23 cellular contexts compared by ENCODE assay signal in the genomic region with DNA sequence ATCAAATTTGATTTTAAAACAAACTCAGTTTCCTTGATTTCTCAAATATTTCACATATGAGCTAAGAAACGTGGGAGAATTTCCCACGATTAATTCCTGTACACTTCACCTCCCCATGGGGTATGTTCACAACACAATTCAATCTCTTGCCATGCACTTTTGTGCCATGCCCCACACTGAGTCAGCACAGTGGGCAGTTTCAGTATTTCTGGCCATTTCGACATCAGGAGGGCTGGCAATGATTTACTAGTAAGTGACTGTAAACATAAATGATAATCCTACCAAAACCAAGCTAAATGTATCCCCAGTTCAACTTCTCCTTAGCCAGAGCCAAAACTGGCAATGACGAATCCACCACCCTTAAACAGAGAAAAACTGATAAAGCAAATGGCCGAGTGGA.
DNase-seq lines count a peak whose midpoint lies in the region; ATAC-seq and TF ChIP-seq lines count a peak whose summit lies in the region.
"Had no signal": no experiment of that assay in that cellular context is flagged by ENCODE, and none has a peak within 500 bp of the region (broad histone marks: within the 10 kb centered on the region; RNA-seq: fewer than 3 reads in every experiment).

No MANE protein-coding gene starts in this region.

- H3K27me3 Mint-ChIP-seq in endothelial cell (ENCODE audit: unreplicated experiment), result peaks cover 3% of the 10 kb centered on the region

- no peak overlapping the region for H3K27ac Mint-ChIP-seq in endothelial cell (ENCODE audit: unreplicated experiment)
- H3K27ac Mint-ChIP-seq: activated CD4-positive, alpha-beta memory T cell treated with anti-CD3 and anti-CD28 coated beads for 36 hours; CD8-positive, alpha-beta T cell had no signal

- in situ Hi-C loops in ACHN (cut with HindIII; ENCODE audit: low pct_ligation_motif_present, low pct_unique_long_range_greater_than_20kb, low sequenced_read_pairs), result no loop called here

- H3K36me3 Mint-ChIP-seq in endothelial cell (ENCODE audit: low read depth, unreplicated experiment), result no peaks in the 10 kb centered on the region
- H3K36me3 Mint-ChIP-seq: activated CD4-positive, alpha-beta memory T cell treated with anti-CD3 and anti-CD28 coated beads for 36 hours; CD8-positive, alpha-beta T cell had no signal

- no peaks in the 10 kb centered on the region for H3K9me3 Mint-ChIP-seq in endothelial cell (ENCODE audit: unreplicated experiment)
- H3K9me3 Mint-ChIP-seq: activated CD4-positive, alpha-beta memory T cell treated with anti-CD3 and anti-CD28 coated beads for 36 hours; CD8-positive, alpha-beta T cell; neural crest cell had no signal

- DNase-seq in ACHN, result peak; percentile 79
- peak; percentile 30 for DNase-seq in LoVo (ENCODE audit: low spot score)
- DNase-seq in kidney tubule cell (ENCODE audit: low spot score), result peak; percentile 90
- DNase-seq in endothelial cell (ENCODE audit: low spot score), result no peak
- DNase-seq in stimulated activated CD4-positive, alpha-beta T cell treated with anti-CD3 and anti-CD28 coated beads, Interleukin-4, amount 100 ng/mL, for 1 hour, result no peak
- no peak for DNase-seq in DMS153 (lab: John Stamatoyannopoulos, UW)
- DNase-seq: activated CD4-positive, alpha-beta memory T cell treated with anti-CD3 and anti-CD28 coated beads for 36 hours; activated naive CD4-positive, alpha-beta T cell; CD8-positive, alpha-beta T cell; central memory CD4-positive, alpha-beta T cell; gastrocnemius medialis; Kasumi-1; left cardiac atrium; midbrain; NCI-H2107; NCI-H748 treated with DMSO at 0.1 percent for 48 hours; psoas muscle; SIG-M5; stimulated activated CD8-positive, alpha-beta memory T cell treated with anti-CD3 and anti-CD28 coated beads, Interleukin-4, amount 100 ng/mL, for 48 hours had no signal

- peak; percentile 57 for ATAC-seq in GM18909 (IDR thresholded peaks at IDR 0.05; ENCODE audit: poor library complexity, unreplicated experiment)
- ATAC-seq in GM18502 (IDR thresholded peaks at IDR 0.05; ENCODE audit: poor library complexity, unreplicated experiment), result no peak
- ATAC-seq: CD8-positive, alpha-beta T cell; esophagus mucosa; gastrocnemius medialis; left cardiac atrium; psoas muscle had no signal

- H3K4me1 Mint-ChIP-seq in endothelial cell (ENCODE audit: unreplicated experiment), result peaks cover 14% of the 10 kb centered on the region
- H3K4me1 Mint-ChIP-seq: neural crest cell had no signal

- no peak overlapping the region for H3K4me3 Mint-ChIP-seq in endothelial cell (ENCODE audit: unreplicated experiment)
- H3K4me3 Mint-ChIP-seq: activated CD4-positive, alpha-beta memory T cell treated with anti-CD3 and anti-CD28 coated beads for 36 hours; CD8-positive, alpha-beta T cell; neural crest cell had no signal

- TF ChIP-seq CTCF in endothelial cell (IDR thresholded peaks at IDR 0.05; ENCODE audit: unreplicated experiment), result no peak

Comparison
In these comparisons a context has a peak if more than half of its experiments do, and no peak if none do; other contexts are left out.
1. DNase-seq: peak in ACHN (single experiment), LoVo (single experiment) and kidney tubule cell (single experiment); none in endothelial cell (single experiment), stimulated activated CD4-positive, alpha-beta T cell treated with anti-CD3 and anti-CD28 coated beads, Interleukin-4, amount 100 ng/mL, for 1 hour (single experiment) and DMS153 (single experiment).